In the genomic region with DNA sequence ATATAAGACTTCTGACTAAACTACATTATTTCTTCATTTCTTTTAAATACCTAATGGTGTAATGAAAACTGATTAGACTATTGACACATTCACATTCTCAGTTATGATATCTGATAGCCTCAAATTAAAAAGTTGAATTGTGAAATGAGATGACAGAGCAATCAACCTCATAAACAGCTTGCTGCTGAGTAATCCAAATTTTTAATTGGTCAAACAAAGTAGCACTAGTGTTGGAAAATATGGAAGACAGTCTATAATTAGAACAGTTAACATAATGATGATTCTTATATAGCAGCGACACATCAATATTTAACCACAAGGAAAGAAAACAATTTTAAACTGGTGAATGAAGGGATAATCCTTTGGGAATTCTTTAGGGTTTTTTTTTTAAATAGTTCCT, we compare ENCODE assay signal across 31 cellular contexts.
"Had no signal": no experiment of that assay in that cellular context is flagged by ENCODE, and none has a peak within 500 bp of the region (broad histone marks: within the 10 kb centered on the region; RNA-seq: fewer than 3 reads in every experiment).

No MANE protein-coding gene starts in this region.

- ATAC-seq: body of pancreas; gastroesophageal sphincter; naive thymus-derived CD8-positive, alpha-beta T cell; pancreas; stimulated activated memory B cell treated with anti-CD40 and anti-IgM and Interleukin-4, amounts not matched to agents 10 μg/mL and 1 μg/mL and 100 μg/mL, for 72 hours had no signal

- DNase-seq: activated CD4-positive, alpha-beta T cell treated with anti-CD3 and anti-CD28 coated beads for 4 hours; activated CD4-positive, alpha-beta T cell treated with anti-CD3 and anti-CD28 coated beads, Interleukin-2, amount 50 U/mL, for 48 hours; activated CD4-positive, CD25-positive, alpha-beta regulatory T cell; activated CD8-positive, alpha-beta memory T cell treated with anti-CD3 and anti-CD28 coated beads for 24 hours; activated effector memory CD4-positive, alpha-beta T cell treated with Interleukin-2 at 50 U/mL for 16 hours; activated naive CD4-positive, alpha-beta T cell treated with Interleukin-2 at 50 U/mL for 16 hours; activated naive CD8-positive, alpha-beta T cell treated with anti-CD3 and anti-CD28 coated beads for 36 hours; adrenal gland; aorta; body of pancreas; cerebellar nuclear complex; colonic mucosa; effector memory CD4-positive, alpha-beta T cell; hippocampal formation; immature natural killer cell; midbrain; naive thymus-derived CD8-positive, alpha-beta T cell; nucleus accumbens; pancreas; retina; sigmoid colon; stimulated activated CD4-positive, alpha-beta T cell treated with anti-CD3 and anti-CD28 coated beads, Interleukin-1b, Interleukin-23, amount 100 ng/mL, for 48 hours; stimulated activated CD4-positive, alpha-beta T cell treated with anti-CD3 and anti-CD28 coated beads, Interleukin-4, amount 100 ng/mL, for 4 hours; stimulated activated CD8-positive, alpha-beta memory T cell treated with anti-CD3 and anti-CD28 coated beads, Interleukin-4, amount 100 ng/mL, for 48 hours; stomach; thyroid gland had no signal

- H3K4me1 ChIP-seq: adrenal gland, body of pancreas, colonic mucosa, gastroesophageal sphincter, pancreas, prostate gland, sigmoid colon, stomach, thyroid gland had no signal

- H3K27ac ChIP-seq: adrenal gland, body of pancreas, cardiac muscle cell, colonic mucosa, gastroesophageal sphincter, pancreas, prostate gland, sigmoid colon, stomach, thyroid gland had no signal

- H3K27me3 ChIP-seq: adrenal gland, body of pancreas, cardiac muscle cell, colonic mucosa, gastroesophageal sphincter, pancreas, sigmoid colon, stomach, thyroid gland had no signal

- H3K4me3 ChIP-seq: adrenal gland, body of pancreas, cardiac muscle cell, colonic mucosa, gastroesophageal sphincter, pancreas, prostate gland, sigmoid colon, smooth muscle cell, stomach, thyroid gland had no signal

- H3K9me3 ChIP-seq: adrenal gland, body of pancreas, colonic mucosa, gastroesophageal sphincter, pancreas, prostate gland, sigmoid colon, thyroid gland had no signal

- H3K36me3 ChIP-seq: adrenal gland, cardiac muscle cell, colonic mucosa, gastroesophageal sphincter, pancreas, prostate gland, sigmoid colon, stomach, thyroid gland had no signal
